8 cellular contexts compared by ENCODE assay signal in the genomic region with DNA sequence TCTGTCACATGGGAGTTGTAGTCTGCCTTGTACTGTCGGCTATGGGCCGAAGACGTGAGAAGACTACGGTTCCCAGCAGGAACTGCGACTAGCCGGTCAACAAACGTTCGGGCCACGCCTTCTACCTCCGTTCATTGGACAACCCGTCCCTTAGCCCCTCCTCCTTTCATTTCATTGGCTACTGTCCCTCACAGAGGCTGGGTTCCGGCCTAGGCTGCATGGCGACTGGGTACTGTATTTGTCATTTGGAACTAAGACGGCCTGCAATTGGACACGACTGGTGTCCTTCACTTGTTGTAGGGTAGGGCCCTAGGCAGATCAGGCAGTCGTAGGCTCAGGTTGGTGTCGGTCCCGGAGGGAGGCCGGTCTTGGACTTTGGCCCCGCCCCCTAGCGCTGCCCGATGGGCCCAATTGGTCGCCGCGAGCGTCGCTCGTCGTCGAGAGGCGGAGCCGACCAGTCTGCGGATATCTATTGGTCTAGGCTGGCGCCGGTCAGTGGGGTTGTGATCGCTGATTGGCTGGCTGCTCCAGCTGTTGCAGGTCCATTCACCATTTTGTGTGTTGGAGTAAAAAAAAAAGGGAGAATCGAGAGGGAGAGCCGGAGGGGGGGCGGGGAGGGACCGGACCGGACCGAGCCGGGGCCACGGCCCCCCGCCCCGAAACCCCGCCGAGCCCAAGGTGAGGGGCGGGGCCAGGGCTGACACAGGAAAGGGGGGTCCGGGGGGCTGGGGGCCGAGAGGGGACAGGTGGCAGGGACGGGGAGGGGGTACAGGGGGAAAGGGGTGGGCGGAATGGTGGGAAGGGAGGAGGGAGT. TPM values are rescaled to one million over a fixed set of nuclear protein-coding genes. Genes with fewer than 3 reads are reported as not detected.
DNase-seq lines count a peak whose midpoint lies in the region; ATAC-seq and TF ChIP-seq lines count a peak whose summit lies in the region.

A gene (plus strand): TSS at position 549 of the 814 bp plus-strand sequence. CDS start 2,532 bp downstream, outside the sequence.

- H3K4me1 ChIP-seq in ascending aorta = peaks cover 6 to 20% of the 10 kb centered on the region in 2 donors
- H3K4me1 ChIP-seq in prostate gland (replicated peaks) = peaks cover 5% of the 10 kb centered on the region

- WGBS in prostate gland = under 1% methylated on average over 52 of the region's 53 CpGs

- H3K27me3 ChIP-seq in ascending aorta (no peaks in the 10 kb centered on the region), prostate gland (replicated peaks; ENCODE audit: insufficient read depth) (no peaks in the 10 kb centered on the region)

- H3K27ac ChIP-seq in ascending aorta (peak within 1 kb of the TSS; percentile 97 to 98), prostate gland (peak within 1 kb of the TSS; percentile 97 to 99)

- H3K4me3 ChIP-seq in ascending aorta (peak within 1 kb of the TSS; percentile 62 to 75), prostate gland (peak within 1 kb of the TSS; percentile 61 to 80)

- peak; percentile 100 for DNase-seq in NCI-H2029 (lab: John Stamatoyannopoulos, UW)
- DNase-seq in T-helper 22 cell (ENCODE audit: low read depth) = peak; percentile 99
- peak; percentile 100 for DNase-seq in ascending aorta (ENCODE audit: low spot score in 2 of 2)
- peak; percentile 99 for DNase-seq in left ventricle myocardium superior
- DNase-seq in prostate gland (ENCODE audit: low spot score) = peak; percentile 100
- peak; percentile 100 for DNase-seq in ureter (ENCODE audit: low spot score)

- H3K9me3 ChIP-seq in ascending aorta (no peaks in the 10 kb centered on the region), prostate gland (no peaks in the 10 kb centered on the region)

- H3K36me3 ChIP-seq in ascending aorta (peaks cover 19 to 20% of the 10 kb centered on the region in 2 donors), prostate gland (peaks cover 11 to 15% of the 10 kb centered on the region in 2 donors)

- ATAC-seq in GM18502 (IDR thresholded peaks at IDR 0.05; ENCODE audit: poor library complexity, unreplicated experiment) (peak; percentile 76), HG02981 (IDR thresholded peaks at IDR 0.05; ENCODE audit: unreplicated experiment) (peak; percentile 73), left ventricle myocardium superior (peak; percentile 87)

- intact Hi-C loops in ascending aorta (cut with DNase I) = loop anchor here (1.0 kb wide), 3 partner anchors 14 to 52 kb away; a partner anchor contains a TSS
- intact Hi-C loops in left ventricle myocardium superior (cut with micrococcal nuclease) = no loop called here
- intact Hi-C loops in prostate gland (cut with DNase I) = loop anchor here (1.0 to 2.0 kb wide), 2 partner anchors 14 kb away; a partner anchor contains a TSS

- TF ChIP-seq CTCF in ascending aorta (IDR thresholded peaks at IDR 0.05) (no peak), prostate gland (IDR thresholded peaks at IDR 0.05) (no peak)

- TF ChIP-seq POLR2A in prostate gland (IDR thresholded peaks at IDR 0.05) = peak; percentile 58

RNA-seq across cellular contexts. Expression of the gene that starts here (rescaled TPM):
- total RNA-seq in ascending aorta (247 TPM), left ventricle myocardium superior (37.1 TPM), prostate gland (100 to 1,000 TPM in 1 of 2 donors, 10 to 100 TPM in 1; 64.6 to 145 TPM), ureter (83.4 TPM)

Comparison
In these comparisons a context has a peak if more than half of its experiments do, and no peak if none do; other contexts are left out.
1. Peak in every context shown above with its lines: DNase-seq, ATAC-seq, H3K4me3 ChIP-seq and H3K27ac ChIP-seq.